In the genomic region with DNA sequence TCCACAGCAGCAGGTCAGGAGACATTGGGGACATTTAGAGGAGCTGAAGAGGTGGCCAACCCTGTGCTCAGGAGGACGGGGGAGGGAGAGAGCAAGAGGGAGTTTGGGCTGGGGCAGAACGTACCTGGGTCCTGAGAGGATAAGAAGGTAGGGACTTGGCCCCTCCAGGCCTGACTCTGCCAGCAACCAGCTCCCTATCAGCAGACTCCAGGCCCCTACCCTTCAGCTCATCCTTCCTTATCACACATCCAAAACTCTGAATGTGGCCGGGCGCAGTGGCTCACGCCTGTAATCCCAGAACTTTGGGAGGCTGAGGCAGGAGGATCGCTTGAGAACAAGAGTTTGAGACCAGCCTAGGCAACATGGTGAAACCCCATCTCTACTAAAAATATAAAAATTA, we compare ENCODE assay signal across 23 cellular contexts. TPM values are rescaled to one million over a fixed set of nuclear protein-coding genes. Genes with fewer than 3 reads are reported as not detected.
"Had no signal": no experiment of that assay in that cellular context is flagged by ENCODE, and none has a peak within 500 bp of the region (broad histone marks: within the 10 kb centered on the region; RNA-seq: fewer than 3 reads in every experiment).

No MANE protein-coding gene starts in this region.

- H3K27me3 Mint-ChIP-seq: activated naive CD8-positive, alpha-beta T cell treated with anti-CD3 and anti-CD28 coated beads for 36 hours; T-cell had no signal

- H3K27ac ChIP-seq: WERI-Rb-1 had no signal

- H3K4me3 Mint-ChIP-seq: activated naive CD4-positive, alpha-beta T cell treated with anti-CD3 and anti-CD28 coated beads, Interleukin-2, amount 10 ng/mL, durations not matched to agents 7 days and 5 days; activated naive CD8-positive, alpha-beta T cell treated with anti-CD3 and anti-CD28 coated beads for 36 hours; activated T-cell treated with anti-CD3 and anti-CD28 coated beads, Interleukin-2, amount 50 U/mL, for 4 hours; T-cell had no signal

- H3K9me3 Mint-ChIP-seq: activated naive CD4-positive, alpha-beta T cell treated with anti-CD3 and anti-CD28 coated beads, Interleukin-2, amount 10 ng/mL, durations not matched to agents 7 days and 5 days; activated naive CD8-positive, alpha-beta T cell treated with anti-CD3 and anti-CD28 coated beads for 36 hours; activated T-cell treated with anti-CD3 and anti-CD28 coated beads, Interleukin-2, amount 50 U/mL, for 4 hours; T-cell had no signal

- ATAC-seq: activated T-cell treated with anti-CD3 and anti-CD28 coated beads, Interleukin-2, amount 50 U/mL, for 4 hours; PC-3; T-cell had no signal

- H3K36me3 Mint-ChIP-seq: activated naive CD4-positive, alpha-beta T cell treated with anti-CD3 and anti-CD28 coated beads, Interleukin-2, amount 10 ng/mL, durations not matched to agents 7 days and 5 days; activated naive CD8-positive, alpha-beta T cell treated with anti-CD3 and anti-CD28 coated beads for 36 hours; T-cell had no signal

- H3K27ac Mint-ChIP-seq: activated naive CD4-positive, alpha-beta T cell treated with anti-CD3 and anti-CD28 coated beads, Interleukin-2, amount 10 ng/mL, durations not matched to agents 7 days and 5 days; activated naive CD8-positive, alpha-beta T cell treated with anti-CD3 and anti-CD28 coated beads for 36 hours had no signal

- DNase-seq: activated CD4-positive, alpha-beta T cell treated with anti-CD3 and anti-CD28 coated beads for 4 hours; activated CD8-positive, alpha-beta memory T cell treated with anti-CD3 and anti-CD28 coated beads for 24 hours; activated effector memory CD4-positive, alpha-beta T cell treated with anti-CD3 and anti-CD28 coated beads, Interleukin-2, amount 50 U/mL, for 16 hours; activated naive CD4-positive, alpha-beta T cell treated with anti-CD3 and anti-CD28 coated beads, Interleukin-2, amount 10 ng/mL, durations not matched to agents 7 days and 5 days; activated naive CD8-positive, alpha-beta T cell treated with anti-CD3 and anti-CD28 coated beads for 36 hours; activated T-cell treated with anti-CD3 and anti-CD28 coated beads, Interleukin-2, amount 50 U/mL, for 4 hours; cerebellar nuclear complex; MG63; MV-4-11; NCI-H1092 treated with DMSO at 0.1 percent for 48 hours; NCI-H1436; NCI-H1694 treated with DMSO at 0.1 percent for 48 hours; NCI-H2029 treated with DMSO at 0.1 percent for 48 hours; NCI-H446; NCI-H524 treated with DMSO at 0.1 percent for 48 hours; NCI-H748 treated with DMSO at 0.1 percent for 48 hours; PC-3; SIG-M5; T-cell; T-helper 2 cell; T1000; WERI-Rb-1 had no signal

RNA-seq across cellular contexts. Expression of a gene that starts 48.3 kb away (rescaled TPM):
- total RNA-seq: activated naive CD8-positive, alpha-beta T cell treated with anti-CD3 and anti-CD28 coated beads for 36 hours; cardiac septum had no signal
